ENCODE assay signal across 1 cellular context in the genomic region with DNA sequence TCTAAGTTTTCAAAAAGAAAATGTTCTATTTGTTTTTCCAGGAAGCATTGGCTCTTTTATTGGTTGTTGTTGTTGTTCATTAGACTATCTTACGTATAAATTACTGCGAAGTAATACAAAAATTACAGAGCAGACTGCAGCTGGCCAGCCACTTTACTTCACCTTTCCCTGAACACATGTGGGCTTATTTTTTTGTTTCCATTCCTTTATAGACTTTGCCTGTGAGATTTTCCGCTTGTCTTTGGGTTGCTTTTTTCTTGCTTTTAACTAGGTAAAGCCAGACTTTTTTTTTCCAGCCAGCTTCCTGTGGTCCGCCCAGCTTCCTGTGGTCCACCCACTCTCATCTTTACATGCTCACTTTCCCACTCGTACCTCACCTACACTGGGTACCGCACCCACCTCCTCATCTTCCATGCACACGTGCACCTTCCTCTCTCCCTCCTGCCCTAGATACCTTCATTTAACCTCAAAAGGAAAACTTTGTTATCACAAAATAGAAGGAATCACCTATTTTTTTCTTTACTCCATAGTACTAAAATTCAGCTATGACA.
TF ChIP-seq lines count a peak whose summit lies in the region.

No MANE protein-coding gene starts in this region.

TF ChIP-seq in GM12878, 131 proteins besides CTCF, POLR2A, EP300 and RAD21 (continued from another document):
- TF ChIP-seq, protein P1, sequence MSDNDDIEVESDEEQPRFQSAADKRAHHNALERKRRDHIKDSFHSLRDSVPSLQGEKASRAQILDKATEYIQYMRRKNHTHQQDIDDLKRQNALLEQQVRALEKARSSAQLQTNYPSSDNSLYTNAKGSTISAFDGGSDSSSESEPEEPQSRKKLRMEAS (IDR thresholded peaks at IDR 0.05; ENCODE audit: low read depth, low read length): no peak
- TF ChIP-seq HDAC2 (IDR thresholded peaks at IDR 0.05) (no peak), MTA2 (IDR thresholded peaks at IDR 0.05; ENCODE audit: low read depth) (no peak)
- TF ChIP-seq, protein P2, sequence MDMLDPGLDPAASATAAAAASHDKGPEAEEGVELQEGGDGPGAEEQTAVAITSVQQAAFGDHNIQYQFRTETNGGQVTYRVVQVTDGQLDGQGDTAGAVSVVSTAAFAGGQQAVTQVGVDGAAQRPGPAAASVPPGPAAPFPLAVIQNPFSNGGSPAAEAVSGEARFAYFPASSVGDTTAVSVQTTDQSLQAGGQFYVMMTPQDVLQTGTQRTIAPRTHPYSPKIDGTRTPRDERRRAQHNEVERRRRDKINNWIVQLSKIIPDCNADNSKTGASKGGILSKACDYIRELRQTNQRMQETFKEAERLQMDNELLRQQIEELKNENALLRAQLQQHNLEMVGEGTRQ (IDR thresholded peaks at IDR 0.05; ENCODE audit: borderline replicate concordance, low read depth, low read length): no peak
